ENCODE assay signal across 8 cellular contexts in the genomic region with DNA sequence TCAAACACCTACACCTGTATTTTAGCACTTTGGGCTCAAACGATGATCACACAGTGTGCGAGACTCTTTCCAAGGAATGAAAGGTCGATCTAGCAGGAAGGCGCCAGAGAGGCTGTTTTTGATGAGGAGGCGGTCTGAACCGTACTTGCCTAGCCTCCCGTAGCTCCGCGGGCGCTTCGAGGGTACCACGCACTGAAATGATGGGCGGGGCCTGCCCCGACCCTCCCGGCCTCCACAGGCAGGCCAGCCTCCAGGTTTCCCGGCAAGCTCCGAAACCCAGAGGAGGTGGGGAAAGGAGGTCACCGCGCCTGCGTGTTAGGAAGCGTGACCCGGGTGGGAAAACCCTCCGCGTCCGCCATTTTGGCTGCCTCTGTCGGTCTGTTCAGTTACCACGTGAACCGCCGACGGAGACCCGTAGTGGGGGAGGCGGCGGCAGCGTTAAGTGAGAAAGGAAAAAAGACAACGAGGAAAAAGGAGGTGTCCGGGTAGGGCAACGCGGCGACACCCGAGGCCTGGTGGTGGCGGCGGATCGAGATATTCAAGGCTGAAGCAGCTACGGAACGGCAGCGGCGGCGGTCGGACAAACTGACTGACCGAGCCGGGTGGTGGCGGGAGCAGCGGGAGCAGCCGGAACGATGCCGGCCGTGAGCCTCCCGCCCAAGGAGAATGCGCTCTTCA. TPM values are rescaled to one million over a fixed set of nuclear protein-coding genes. Genes with fewer than 3 reads are reported as not detected.
A peak's percentile ranks its signal among the peaks of the same experiment; 100 is the strongest.
DNase-seq lines count a peak whose midpoint lies in the region; ATAC-seq lines count a peak whose summit lies in the region.

Gene NAA15 (plus strand): TSS at position 363 of the 678 bp plus-strand sequence. CDS start 273 bp downstream, at position 636.

- peak; percentile 76 for ATAC-seq in GM19351 (IDR thresholded peaks at IDR 0.05; ENCODE audit: unreplicated experiment)
- ATAC-seq in HG03521 (IDR thresholded peaks at IDR 0.05; ENCODE audit: unreplicated experiment): peak; percentile 82
- peak; percentile 93 for ATAC-seq in left lobe of liver

- peaks cover 15 to 30% (median 29%) of the 10 kb centered on the region in 11 experiments for H3K36me3 ChIP-seq in BLaER1 treated with 17β-estradiol and CSF1 and Interleukin-3, amounts not matched to agents 10 nM and 100 nM

- peak within 1 kb of the TSS; percentile 92 to 99 (median 97) for H3K9ac ChIP-seq in BLaER1 treated with 17β-estradiol and CSF1 and Interleukin-3, amounts not matched to agents 10 nM and 100 nM

- peak within 1 kb of the TSS; percentile 80 to 99 (median 92) for H3K4me3 ChIP-seq in BLaER1 treated with 17β-estradiol and CSF1 and Interleukin-3, amounts not matched to agents 10 nM and 100 nM

- no peaks in the 10 kb centered on the region for H3K27me3 ChIP-seq in BLaER1 treated with 17β-estradiol and CSF1 and Interleukin-3, amounts not matched to agents 10 nM and 100 nM

- H3K9me3 ChIP-seq in BLaER1 treated with 17β-estradiol and CSF1 and Interleukin-3, amounts not matched to agents 10 nM and 100 nM (replicated peaks in 1 of 11): peaks cover 0 to 19% (median 15%) of the 10 kb centered on the region in 11 experiments; a peak in 20 of 22 replicates

- peak within 1 kb of the TSS; percentile 89 to 99 (median 98) for H3K27ac ChIP-seq in BLaER1 treated with 17β-estradiol and CSF1 and Interleukin-3, amounts not matched to agents 10 nM and 100 nM

- H3K4me1 ChIP-seq in BLaER1 treated with 17β-estradiol and CSF1 and Interleukin-3, amounts not matched to agents 10 nM and 100 nM: peaks cover 29 to 66% (median 35%) of the 10 kb centered on the region in 10 experiments

- peaks cover 17 to 48% (median 43%) of the 10 kb centered on the region in 11 experiments; a peak in 21 of 22 replicates for H4K20me1 ChIP-seq in BLaER1 treated with 17β-estradiol and CSF1 and Interleukin-3, amounts not matched to agents 10 nM and 100 nM

- H3K4me2 ChIP-seq in BLaER1 treated with 17β-estradiol and CSF1 and Interleukin-3, amounts not matched to agents 10 nM and 100 nM: peak within 1 kb of the TSS; percentile 81 to 92 (median 87)

- DNase-seq in NCI-H748 (lab: John Stamatoyannopoulos, UW; ENCODE audit: unreplicated experiment) (peak; percentile 97), dedifferentiated amniotic fluid mesenchymal stem cell (ENCODE audit: extremely low spot score) (peak; percentile 98), left lobe of liver (ENCODE audit: low spot score) (peak; percentile 99)
- DNase-seq in activated CD4-positive, alpha-beta T cell treated with anti-CD3 and anti-CD28 coated beads, Interleukin-2, amount 50 U/mL, for 1 hour: peak; percentile 97
- peak; percentile 97 for DNase-seq in stimulated activated CD4-positive, alpha-beta T cell treated with anti-CD3 and anti-CD28 coated beads, Interleukin-2, amount 100 ng/mL, for 4 hours (ENCODE audit: low read depth)

RNA-seq across cellular contexts. Expression of gene NAA15, which starts in this region (rescaled TPM):
- 11.3 TPM for total RNA-seq in left lobe of liver

Comparison
In these comparisons a context has a peak if more than half of its experiments do, and no peak if none do; other contexts are left out.
1. Peak in every context shown above with its lines: DNase-seq, ATAC-seq, H3K4me3 ChIP-seq and H3K27ac ChIP-seq.